In genomic region chr2:217035967-217036366, GRCh38 we compare ENCODE assay signal across 19 cellular contexts.
A peak's percentile ranks its signal among the peaks of the same experiment; 100 is the strongest.
DNase-seq lines count a peak whose midpoint lies in the region; ATAC-seq and TF ChIP-seq lines count a peak whose summit lies in the region.
"Had no signal": no experiment of that assay in that cellular context is flagged by ENCODE, and none has a peak within 500 bp of the region (broad histone marks: within the 10 kb centered on the region; RNA-seq: fewer than 3 reads in every experiment).

No MANE protein-coding gene starts in this region.

- peaks cover 23% of the 10 kb centered on the region for H3K27me3 Mint-ChIP-seq in stimulated activated naive CD8-positive, alpha-beta T cell treated with anti-CD3 and anti-CD28 coated beads, Interleukin-15, amount 100 ng/mL, for 72 hours
- peaks cover 7% of the 10 kb centered on the region for H3K27me3 Mint-ChIP-seq in nephron progenitor cell (ENCODE audit: low read depth, poor library complexity)

- 10% methylated on average over 3 of the region's 4 CpGs; no CpG with 5 or more reads in 1 of the 2 donors for WGBS in gastroesophageal sphincter (ENCODE audit: low coverage in 1 of 2), 2 donors

- no peak for TF ChIP-seq EP300 in gastroesophageal sphincter (IDR thresholded peaks at IDR 0.05)

- no peak overlapping the region for H3K4me3 Mint-ChIP-seq in stimulated activated naive CD8-positive, alpha-beta T cell treated with anti-CD3 and anti-CD28 coated beads, Interleukin-15, amount 100 ng/mL, for 72 hours
- H3K4me3 Mint-ChIP-seq in nephron progenitor cell: no peak overlapping the region

- no peaks in the 10 kb centered on the region for H3K27me3 ChIP-seq in gastroesophageal sphincter
- H3K27me3 ChIP-seq: colonic mucosa, tibial artery had no signal

- no peaks in the 10 kb centered on the region for H3K36me3 Mint-ChIP-seq in nephron progenitor cell (ENCODE audit: low read depth)

- no peak overlapping the region for H3K27ac ChIP-seq in gastroesophageal sphincter
- H3K27ac ChIP-seq: A549, C4-2B, colonic mucosa, parathyroid adenoma had no signal

- H3K4me3 ChIP-seq in gastroesophageal sphincter: no peak overlapping the region
- H3K4me3 ChIP-seq: A549, colonic mucosa, smooth muscle cell, tibial artery had no signal

- TF ChIP-seq POLR2A in gastroesophageal sphincter (IDR thresholded peaks at IDR 0.05): no peak

- H3K4me1 ChIP-seq in gastroesophageal sphincter: peaks cover 0 to 37% (median 9%) of the 10 kb centered on the region in 3 donors
- H3K4me1 ChIP-seq: A549, colonic mucosa, parathyroid adenoma had no signal

- DNase-seq in stimulated activated naive CD8-positive, alpha-beta T cell treated with anti-CD3 and anti-CD28 coated beads, Interleukin-15, amount 100 ng/mL, for 72 hours: no peak
- no peak for DNase-seq in stimulated activated naive CD8-positive, alpha-beta T cell treated with anti-CD3 and anti-CD28 coated beads, Interleukin-15, Interleukin-2, amounts not matched to agents 100 U/mL and 50 U/mL, for 24 hours
- no peak for DNase-seq in nephron progenitor cell
- no peak for DNase-seq in cerebellum (ENCODE audit: low spot score)
- DNase-seq in NCI-H146 treated with DMSO at 0.1 percent for 48 hours (lab: John Stamatoyannopoulos, UW; ENCODE audit: unreplicated experiment): no peak
- DNase-seq in DMS53 treated with DMSO at 0.1 percent for 48 hours (lab: John Stamatoyannopoulos, UW; ENCODE audit: unreplicated experiment): no peak
- DNase-seq in DMS53 (lab: John Stamatoyannopoulos, UW): no peak
- DNase-seq: activated CD4-positive, CD25-positive, alpha-beta regulatory T cell; colonic mucosa; Karpas-422; NCI-H1105; NCI-H2107; NCI-H748 treated with DMSO at 0.1 percent for 48 hours had no signal

- H3K9me3 Mint-ChIP-seq in stimulated activated naive CD8-positive, alpha-beta T cell treated with anti-CD3 and anti-CD28 coated beads, Interleukin-15, amount 100 ng/mL, for 72 hours: peaks cover 0 to 5% of the 10 kb centered on the region in 2 donors
- H3K9me3 Mint-ChIP-seq in nephron progenitor cell: no peaks in the 10 kb centered on the region

- no peaks in the 10 kb centered on the region for H3K9me3 ChIP-seq in gastroesophageal sphincter
- H3K9me3 ChIP-seq: A549, colonic mucosa, tibial artery had no signal

- H3K27ac Mint-ChIP-seq in stimulated activated naive CD8-positive, alpha-beta T cell treated with anti-CD3 and anti-CD28 coated beads, Interleukin-15, amount 100 ng/mL, for 72 hours: no peak overlapping the region
- H3K27ac Mint-ChIP-seq in nephron progenitor cell: peak overlapping the region; percentile 67

- no peaks in the 10 kb centered on the region for H3K4me1 Mint-ChIP-seq in stimulated activated naive CD8-positive, alpha-beta T cell treated with anti-CD3 and anti-CD28 coated beads, Interleukin-15, amount 100 ng/mL, for 72 hours
- H3K4me1 Mint-ChIP-seq in nephron progenitor cell: peaks cover 23% of the 10 kb centered on the region

- peak; percentile 29 for ATAC-seq in stimulated activated naive CD8-positive, alpha-beta T cell treated with anti-CD3 and anti-CD28 coated beads, Interleukin-15, amount 100 ng/mL, for 72 hours
- ATAC-seq in stimulated activated naive CD8-positive, alpha-beta T cell treated with anti-CD3 and anti-CD28 coated beads, Interleukin-15, Interleukin-2, amounts not matched to agents 100 U/mL and 50 U/mL, for 24 hours: no peak
- peak; percentile 70 for ATAC-seq in gastroesophageal sphincter
- ATAC-seq: A549 had no signal

- TF ChIP-seq CTCF in gastroesophageal sphincter (IDR thresholded peaks at IDR 0.05) (no peak), nephron progenitor cell (IDR thresholded peaks at IDR 0.05) (no peak)

- no peaks in the 10 kb centered on the region for H3K36me3 ChIP-seq in gastroesophageal sphincter
- H3K36me3 ChIP-seq: colonic mucosa, tibial artery had no signal
